10 cellular contexts compared by ENCODE assay signal in genomic region chr22:35676065-35676464, GRCh38. TPM values are rescaled to one million over a fixed set of nuclear protein-coding genes. Genes with fewer than 3 reads are reported as not detected.
"Had no signal": no experiment of that assay in that cellular context is flagged by ENCODE, and none has a peak within 500 bp of the region (broad histone marks: within the 10 kb centered on the region; RNA-seq: fewer than 3 reads in every experiment).

No MANE protein-coding gene starts in this region.

RNA-seq across cellular contexts. Expression of gene APOL5, which starts 41.6 kb away (rescaled TPM):
- total RNA-seq: activated CD4-positive, alpha-beta memory T cell treated with anti-CD3 and anti-CD28 coated beads, Interleukin-2, amount 10 ng/mL, durations not matched to agents 7 days and 5 days; activated CD8-positive, alpha-beta memory T cell treated with anti-CD3 and anti-CD28 coated beads, Interleukin-2, amount 10 ng/mL, durations not matched to agents 7 days and 5 days; activated naive CD8-positive, alpha-beta T cell treated with anti-CD3 and anti-CD28 coated beads for 36 hours; activated T-helper 17 cell treated with anti-CD3 and anti-CD28 coated beads, Interleukin-2, amount 50 U/mL, for 72 hours; aorta; cerebellum; MCF 10A; Right ventricle myocardium superior; T-cell; T-helper 17 cell had no signal
- polyA plus RNA-seq: aorta had no signal

RNA-seq across cellular contexts. Expression of gene MB, which starts 58.9 kb away (rescaled TPM):
- total RNA-seq: activated CD4-positive, alpha-beta memory T cell treated with anti-CD3 and anti-CD28 coated beads, Interleukin-2, amount 10 ng/mL, durations not matched to agents 7 days and 5 days; activated naive CD8-positive, alpha-beta T cell treated with anti-CD3 and anti-CD28 coated beads for 36 hours; aorta; MCF 10A; T-cell; T-helper 17 cell had no signal
